In genomic region chr7:67006966-67007365, GRCh38 we compare ENCODE assay signal across 21 cellular contexts.
"Had no signal": no experiment of that assay in that cellular context is flagged by ENCODE, and none has a peak within 500 bp of the region (broad histone marks: within the 10 kb centered on the region; RNA-seq: fewer than 3 reads in every experiment).

No MANE protein-coding gene starts in this region.

- H3K4me1 ChIP-seq: heart left ventricle, sigmoid colon, testis, tibial nerve, upper lobe of right lung, vagina had no signal

- DNase-seq: dermis blood vessel endothelial cell; effector CD4-positive, alpha-beta T cell; endodermal cell; heart left ventricle; hippocampal formation; mammary epithelial cell; naive thymus-derived CD8-positive, alpha-beta T cell; posterior cingulate gyrus; sigmoid colon; stimulated activated CD4-positive, alpha-beta T cell treated with anti-CD3 and anti-CD28 coated beads, Interleukin-2, amount 100 ng/mL, for 24 hours; stimulated activated CD4-positive, alpha-beta T cell treated with anti-CD3 and anti-CD28 coated beads, Interleukin-4, amount 100 ng/mL, for 4 hours; stimulated activated naive B cell treated with anti-CD40 and anti-IgM and Interleukin-4, amounts not matched to agents 10 μg/mL and 1 μg/mL and 100 μg/mL, for 72 hours; stimulated activated naive CD8-positive, alpha-beta T cell treated with anti-CD3 and anti-CD28 coated beads, Interleukin-15, amount 100 ng/mL, for 72 hours; testis; upper lobe of right lung had no signal

- ATAC-seq: heart left ventricle; naive thymus-derived CD8-positive, alpha-beta T cell; stimulated activated naive B cell treated with anti-CD40 and anti-IgM and Interleukin-4, amounts not matched to agents 10 μg/mL and 1 μg/mL and 100 μg/mL, for 72 hours; stimulated activated naive CD8-positive, alpha-beta T cell treated with anti-CD3 and anti-CD28 coated beads, Interleukin-15, amount 100 ng/mL, for 72 hours; upper lobe of right lung had no signal

- H3K27ac ChIP-seq: heart left ventricle, neutrophil, sigmoid colon, skin epidermis, testis, tibial nerve, upper lobe of right lung, vagina had no signal

- H3K27me3 ChIP-seq: heart left ventricle, neutrophil, sigmoid colon, testis, tibial nerve, upper lobe of right lung, vagina had no signal

- H3K4me3 ChIP-seq: heart left ventricle, sigmoid colon, skin epidermis, testis, tibial nerve, upper lobe of right lung, vagina had no signal

- H3K9me3 ChIP-seq: heart left ventricle, neutrophil, sigmoid colon, testis, tibial nerve, upper lobe of right lung, vagina had no signal

- FAIRE-seq: endothelial cell of umbilical vein, frontal cortex had no signal
